Comparison of ENCODE assay signal across 21 cellular contexts in the genomic region with DNA sequence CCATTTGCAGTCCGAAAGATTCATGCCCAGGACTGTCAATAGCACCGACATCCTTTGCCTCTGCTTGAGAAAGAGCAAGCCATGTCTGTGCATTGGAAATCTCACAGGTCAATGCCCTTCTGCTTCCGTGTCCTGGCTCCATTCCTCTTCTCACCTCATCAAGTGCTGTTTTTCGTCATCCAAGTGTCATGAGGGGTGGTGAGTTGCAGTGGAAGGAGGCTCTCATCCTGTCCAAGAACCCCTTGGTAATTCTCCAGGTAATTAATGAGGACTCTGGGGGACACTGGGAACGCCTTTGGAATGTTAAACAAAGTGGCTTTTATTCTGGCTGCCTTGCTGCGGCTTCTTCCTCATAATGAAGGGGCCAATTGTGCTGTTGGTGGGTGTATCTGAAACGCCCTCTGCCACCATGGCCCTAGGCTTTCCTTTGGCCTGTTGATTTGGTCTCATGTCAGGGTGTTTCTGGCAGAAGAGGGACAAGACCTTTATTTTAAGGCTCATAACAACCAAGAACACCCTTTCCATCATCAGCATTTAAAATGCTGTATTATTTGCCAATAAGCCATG. TPM values are rescaled to one million over a fixed set of nuclear protein-coding genes. Genes with fewer than 3 reads are reported as not detected.
DNase-seq lines count a peak whose midpoint lies in the region; ATAC-seq and TF ChIP-seq lines count a peak whose summit lies in the region.
"Had no signal": no experiment of that assay in that cellular context is flagged by ENCODE, and none has a peak within 500 bp of the region (broad histone marks: within the 10 kb centered on the region; RNA-seq: fewer than 3 reads in every experiment).

No MANE protein-coding gene starts in this region.

- no peak overlapping the region for H3K27ac ChIP-seq in lower lobe of right lung
- H3K27ac ChIP-seq: body of pancreas had no signal

- no peak overlapping the region for H3K4me3 Mint-ChIP-seq in activated naive CD4-positive, alpha-beta T cell treated with anti-CD3 and anti-CD28 coated beads for 36 hours
- H3K4me3 Mint-ChIP-seq: activated CD4-positive, alpha-beta T cell treated with anti-CD3 and anti-CD28 coated beads for 36 hours; activated naive CD8-positive, alpha-beta T cell; activated T-helper 1 cell treated with anti-CD3 and anti-CD28 coated beads, Interleukin-12 subunit alpha, Interleukin-12 subunit beta, Interleukin-2, Interleukin-4 antibody, amounts not matched to agents 30 ng/mL and 10 ng/mL and 1 ng/mL, durations not matched to agents 14 hours and 24 hours and 36 hours; CD14-positive monocyte; nephron progenitor cell; T-cell had no signal

- DNase-seq in SK-MEL-5 (ENCODE audit: low read depth, low spot score), result peak; percentile 99
- peak; percentile 95 for DNase-seq in foreskin melanocyte
- DNase-seq in lower lobe of right lung, result no peak
- DNase-seq in retina, result peak; percentile 38
- DNase-seq in activated naive CD4-positive, alpha-beta T cell treated with anti-CD3 and anti-CD28 coated beads for 36 hours, result no peak
- DNase-seq in NCI-H1417 (lab: John Stamatoyannopoulos, UW), result no peak
- no peak for DNase-seq in NCI-H2227 treated with DMSO at 0.1 percent for 48 hours (lab: John Stamatoyannopoulos, UW)
- DNase-seq: activated CD4-positive, alpha-beta T cell treated with anti-CD3 and anti-CD28 coated beads for 36 hours; body of pancreas; DMS153; KG1; MV-4-11; NCI-H1694 treated with DMSO at 0.1 percent for 48 hours; nephron progenitor cell; SIG-M5; stimulated activated CD8-positive, alpha-beta memory T cell treated with anti-CD3 and anti-CD28 coated beads, Interleukin-4, amount 100 ng/mL, for 48 hours; T-cell had no signal

- H3K9me3 ChIP-seq in lower lobe of right lung, result no peaks in the 10 kb centered on the region
- H3K9me3 ChIP-seq: body of pancreas had no signal

- no peaks in the 10 kb centered on the region for H3K4me1 Mint-ChIP-seq in activated naive CD4-positive, alpha-beta T cell treated with anti-CD3 and anti-CD28 coated beads for 36 hours (ENCODE audit: low read depth)
- H3K4me1 Mint-ChIP-seq: activated CD4-positive, alpha-beta T cell treated with anti-CD3 and anti-CD28 coated beads for 36 hours; CD14-positive monocyte; T-cell had no signal

- H3K4me3 ChIP-seq in lower lobe of right lung, result no peak overlapping the region
- H3K4me3 ChIP-seq: body of pancreas had no signal

- CTCF ChIA-PET in activated naive CD4-positive, alpha-beta T cell treated with anti-CD3 and anti-CD28 coated beads for 36 hours (lab: Charles Lee), result no interaction called here

- in situ Hi-C loops in SK-MEL-5 (cut with HindIII; ENCODE audit: low pct_unique_long_range_greater_than_20kb, low sequenced_read_pairs), result no loop called here

- peak; percentile 16 to 29 for ATAC-seq in lower lobe of right lung
- no peak for ATAC-seq in GM19035 (IDR thresholded peaks at IDR 0.05; ENCODE audit: unreplicated experiment)
- ATAC-seq: activated CD4-positive, alpha-beta T cell treated with anti-CD3 and anti-CD28 coated beads for 36 hours; body of pancreas; T-cell had no signal

- intact Hi-C loops in lower lobe of right lung (cut with DNase I), result no loop called here
- intact Hi-C loops in activated naive CD4-positive, alpha-beta T cell treated with anti-CD3 and anti-CD28 coated beads for 36 hours (cut with micrococcal nuclease), result no loop called here

- H3K27ac Mint-ChIP-seq in activated naive CD4-positive, alpha-beta T cell treated with anti-CD3 and anti-CD28 coated beads for 36 hours, result no peak overlapping the region
- H3K27ac Mint-ChIP-seq: activated CD4-positive, alpha-beta T cell treated with anti-CD3 and anti-CD28 coated beads for 36 hours; activated naive CD8-positive, alpha-beta T cell; activated T-helper 1 cell treated with anti-CD3 and anti-CD28 coated beads, Interleukin-12 subunit alpha, Interleukin-12 subunit beta, Interleukin-2, Interleukin-4 antibody, amounts not matched to agents 30 ng/mL and 10 ng/mL and 1 ng/mL, durations not matched to agents 14 hours and 24 hours and 36 hours; CD14-positive monocyte; nephron progenitor cell; T-cell had no signal

- H3K9me3 Mint-ChIP-seq in activated naive CD4-positive, alpha-beta T cell treated with anti-CD3 and anti-CD28 coated beads for 36 hours, result no peaks in the 10 kb centered on the region
- H3K9me3 Mint-ChIP-seq: activated T-helper 1 cell treated with anti-CD3 and anti-CD28 coated beads, Interleukin-12 subunit alpha, Interleukin-12 subunit beta, Interleukin-2, Interleukin-4 antibody, amounts not matched to agents 30 ng/mL and 10 ng/mL and 1 ng/mL, durations not matched to agents 14 hours and 24 hours and 36 hours had no signal

- TF ChIP-seq CTCF in lower lobe of right lung (IDR thresholded peaks at IDR 0.05), result no peak

- H3K27me3 ChIP-seq in lower lobe of right lung (ENCODE audit: low read depth), result no peaks in the 10 kb centered on the region
- H3K27me3 ChIP-seq: body of pancreas had no signal

- no peaks in the 10 kb centered on the region for H3K4me1 ChIP-seq in lower lobe of right lung

- H3K36me3 Mint-ChIP-seq in activated naive CD4-positive, alpha-beta T cell treated with anti-CD3 and anti-CD28 coated beads for 36 hours (ENCODE audit: low read depth), result no peaks in the 10 kb centered on the region
- H3K36me3 Mint-ChIP-seq: CD14-positive monocyte, T-cell had no signal

- H3K27me3 Mint-ChIP-seq in activated naive CD4-positive, alpha-beta T cell treated with anti-CD3 and anti-CD28 coated beads for 36 hours (ENCODE audit: low read depth), result peaks cover 9% of the 10 kb centered on the region
- H3K27me3 Mint-ChIP-seq: activated naive CD8-positive, alpha-beta T cell had no signal

- H3K36me3 ChIP-seq in lower lobe of right lung, result no peaks in the 10 kb centered on the region

RNA-seq across cellular contexts. Expression of a gene that starts 57.7 kb away (rescaled TPM):
- total RNA-seq in SK-MEL-5 (2014; rRNA removed; shearing (Covaris generic)), result 12.2 and 13.2 TPM in 2 replicates
- polyA plus RNA-seq in SK-MEL-5 (2015; cell fraction: cytosol; rRNA removed), result 7.1 and 9.3 TPM in 2 replicates
- 3.9 and 6.4 TPM in 2 replicates for polyA plus RNA-seq in SK-MEL-5 (2015; cell fraction: nucleus; rRNA removed)
- total RNA-seq in lower lobe of right lung, result 10.8 TPM
- under 1 TPM; 0.07 to 0.12 TPM for total RNA-seq in activated naive CD4-positive, alpha-beta T cell treated with anti-CD3 and anti-CD28 coated beads for 36 hours
- total RNA-seq: activated T-helper 1 cell treated with anti-CD3 and anti-CD28 coated beads, Interleukin-12 subunit alpha, Interleukin-12 subunit beta, Interleukin-2, Interleukin-4 antibody, amounts not matched to agents 30 ng/mL and 10 ng/mL and 1 ng/mL, durations not matched to agents 14 hours and 24 hours and 36 hours had no signal
- polyA plus RNA-seq: CD14-positive monocyte had no signal

Comparison
In these comparisons a context has a peak if more than half of its experiments do, and no peak if none do; other contexts are left out.
1. DNase-seq: peak in SK-MEL-5 (single experiment), foreskin melanocyte (single experiment) and retina (single experiment); none in lower lobe of right lung (single experiment), activated naive CD4-positive, alpha-beta T cell treated with anti-CD3 and anti-CD28 coated beads for 36 hours (single experiment), NCI-H1417 (0 of 3) and NCI-H2227 treated with DMSO at 0.1 percent for 48 hours (single experiment).
2. RNA of a gene that starts 57.7 kb away (total RNA-seq): 12.2 to 13.2 TPM in SK-MEL-5 and 10.8 TPM in lower lobe of right lung (single experiment); 0.07 to 0.12 TPM in activated naive CD4-positive, alpha-beta T cell treated with anti-CD3 and anti-CD28 coated beads for 36 hours; every median in the first group is over 10 times any median in the second.